ENCODE assay signal across 10 cellular contexts in genomic region chr5:141519605-141520288, GRCh38. TPM values are rescaled to one million over a fixed set of nuclear protein-coding genes. Genes with fewer than 3 reads are reported as not detected.
A peak's percentile ranks its signal among the peaks of the same experiment; 100 is the strongest.
DNase-seq lines count a peak whose midpoint lies in the region; ATAC-seq and TF ChIP-seq lines count a peak whose summit lies in the region.
"Had no signal": no experiment of that assay in that cellular context is flagged by ENCODE, and none has a peak within 500 bp of the region (broad histone marks: within the 10 kb centered on the region; RNA-seq: fewer than 3 reads in every experiment).

No MANE protein-coding gene starts in this region.

- H3K27me3 ChIP-seq in left ventricle myocardium inferior (ENCODE audit: low read depth) (no peaks in the 10 kb centered on the region), left lung (no peaks in the 10 kb centered on the region), transverse colon (no peaks in the 10 kb centered on the region)
- H3K27me3 ChIP-seq: ovary had no signal

- peaks cover 93% of the 10 kb centered on the region for H3K4me1 ChIP-seq in left ventricle myocardium inferior
- H3K4me1 ChIP-seq in left lung: peaks cover 19 to 94% of the 10 kb centered on the region in 2 donors
- H3K4me1 ChIP-seq in transverse colon: peaks cover 12 to 61% (median 22%) of the 10 kb centered on the region in 4 donors

- TF ChIP-seq CTCF in left ventricle myocardium inferior (IDR thresholded peaks at IDR 0.05; ENCODE audit: borderline replicate concordance) (no peak), left lung (IDR thresholded peaks at IDR 0.05) (no peak), transverse colon (IDR thresholded peaks at IDR 0.05) (no peak), foreskin fibroblast (IDR thresholded peaks at IDR 0.05; ENCODE audit: low read depth, low read length) (no peak)

- H3K4me3 ChIP-seq in left ventricle myocardium inferior (no peak overlapping the region), left lung (no peak overlapping the region), transverse colon (no peak overlapping the region), foreskin fibroblast (ENCODE audit: low read depth in 1 of 2, low read length in 2 of 2) (no peak overlapping the region)
- H3K4me3 ChIP-seq: ovary had no signal

- peak overlapping the region; percentile 81 for H3K27ac ChIP-seq in left ventricle myocardium inferior (replicated peaks)
- H3K27ac ChIP-seq in left lung: peak overlapping the region; percentile 60 to 62
- H3K27ac ChIP-seq in transverse colon: peak overlapping the region in 3 of 4 donors; percentile 78 to 84 (median 82)
- H3K27ac ChIP-seq: ovary had no signal

- ATAC-seq in left cardiac atrium (no peak), left lung (no peak)
- ATAC-seq in activated naive CD8-positive, alpha-beta T cell treated with anti-CD3 and anti-CD28 coated beads, Interleukin-2, amount 50 U/mL, for 24 hours: no peak

- in situ Hi-C loops in transverse colon (cut with MboI; ENCODE audit: low pct_ligation_motif_present in 1 of 4, low pct_unique_long_range_greater_than_20kb in 1 of 4, low sequenced_read_pairs in 3 of 4): no loop called here

- H3K9me3 ChIP-seq in left ventricle myocardium inferior (replicated peaks): no peaks in the 10 kb centered on the region
- H3K9me3 ChIP-seq in left lung: no peaks in the 10 kb centered on the region
- H3K9me3 ChIP-seq in transverse colon: no peaks in the 10 kb centered on the region
- H3K9me3 ChIP-seq: ovary had no signal

- 47 to 82% methylated on average over 2 of the region's 2 CpGs for WGBS in transverse colon (ENCODE audit: low coverage in 1 of 2), 2 donors

- intact Hi-C loops in left ventricle myocardium inferior (cut with micrococcal nuclease): loop anchor here (10.0 kb wide), 1 partner anchor 85 kb away; the partner anchor contains the start of gene PCDHGA12
- intact Hi-C loops in left cardiac atrium (cut with DNase I): loop anchor here (5.0 to 10.0 kb wide), 3 partner anchors 42 to 95 kb away; partner anchors contain the start of genes PCDHGA11 (in 1 of the 2) and PCDHGC3 (in 1 of the 2)
- intact Hi-C loops in left lung (cut with DNase I): loop anchor here in 1 of 2 donors (10.0 kb wide), 1 partner anchor 105 kb away; the partner anchor contains the start of genes PCDHGA10 and PCDHGB7
- intact Hi-C loops in transverse colon (cut with DNase I; ENCODE audit: low total_unique reads): loop anchor here (10.0 kb wide), 1 partner anchor 115 kb away; the partner anchor contains the start of genes PCDHGA9 and PCDHGB6

- no peaks in the 10 kb centered on the region for H3K9me3 Mint-ChIP-seq in activated naive CD8-positive, alpha-beta T cell treated with anti-CD3 and anti-CD28 coated beads, Interleukin-2, amount 50 U/mL, for 24 hours

- H3K4me3 Mint-ChIP-seq in activated naive CD8-positive, alpha-beta T cell treated with anti-CD3 and anti-CD28 coated beads, Interleukin-2, amount 50 U/mL, for 24 hours: no peak overlapping the region

- no peaks in the 10 kb centered on the region for H3K27me3 Mint-ChIP-seq in activated naive CD8-positive, alpha-beta T cell treated with anti-CD3 and anti-CD28 coated beads, Interleukin-2, amount 50 U/mL, for 24 hours

- peak overlapping the region; percentile 54 for H3K27ac Mint-ChIP-seq in activated naive CD8-positive, alpha-beta T cell treated with anti-CD3 and anti-CD28 coated beads, Interleukin-2, amount 50 U/mL, for 24 hours

- no peak for TF ChIP-seq EP300 in transverse colon (IDR thresholded peaks at IDR 0.05; ENCODE audit: low read depth)

- H3K36me3 ChIP-seq in left ventricle myocardium inferior: peaks cover 27% of the 10 kb centered on the region
- H3K36me3 ChIP-seq in left lung: peaks cover 0 to 74% of the 10 kb centered on the region in 2 donors
- peaks cover 0 to 18% (median 4%) of the 10 kb centered on the region in 4 donors for H3K36me3 ChIP-seq in transverse colon
- H3K36me3 ChIP-seq: ovary had no signal

- DNase-seq in left ventricle myocardium inferior (no peak), left cardiac atrium (no peak), left lung (no peak), transverse colon (no peak), foreskin fibroblast (no peak), NCI-H1694 (lab: John Stamatoyannopoulos, UW) (no peak)
- no peak for DNase-seq in activated naive CD8-positive, alpha-beta T cell treated with anti-CD3 and anti-CD28 coated beads, Interleukin-2, amount 50 U/mL, for 24 hours
- no peak for DNase-seq in stimulated activated CD4-positive, alpha-beta T cell treated with anti-CD3 and anti-CD28 coated beads, Interleukin-15, amount 100 ng/mL, for 24 hours
- DNase-seq: DMS53, ovary had no signal

- peaks cover 74% of the 10 kb centered on the region for H3K36me3 Mint-ChIP-seq in activated naive CD8-positive, alpha-beta T cell treated with anti-CD3 and anti-CD28 coated beads, Interleukin-2, amount 50 U/mL, for 24 hours (ENCODE audit: low read depth)

- TF ChIP-seq POLR2A in transverse colon (IDR thresholded peaks at IDR 0.05): no peak

- H3K4me1 Mint-ChIP-seq in activated naive CD8-positive, alpha-beta T cell treated with anti-CD3 and anti-CD28 coated beads, Interleukin-2, amount 50 U/mL, for 24 hours: peaks cover 50% of the 10 kb centered on the region

RNA-seq across cellular contexts. Expression of gene PCDHGC5, which starts 30.9 kb away (rescaled TPM):
- 2.9 TPM for total RNA-seq in left ventricle myocardium inferior
- 1 to 10 TPM in 1 of 2 donors, under 1 TPM in 1; 0.97 to 1.7 TPM for total RNA-seq in left cardiac atrium
- 1 to 10 TPM; 1.4 to 1.9 TPM for total RNA-seq in left lung
- 1 to 10 TPM in 2 of 4 donors, under 1 TPM in 2; 0.20 to 2.5 (median 1.0) TPM for total RNA-seq in transverse colon

RNA-seq across cellular contexts. Expression of gene PCDHGC4, which starts 34.9 kb away (rescaled TPM):
- total RNA-seq in left ventricle myocardium inferior: 1.8 TPM
- total RNA-seq in left cardiac atrium: 1 to 10 TPM; 1.4 to 1.7 TPM
- total RNA-seq in left lung: 1 to 10 TPM in 1 of 2 donors, under 1 TPM in 1; 0.79 to 2.5 TPM
- 10 to 100 TPM in 1 of 4 donors, 1 to 10 TPM in 3; 1.8 to 26.5 (median 2.7) TPM for total RNA-seq in transverse colon

RNA-seq across cellular contexts. Expression of gene PCDHGC3, which starts 44.0 kb away (rescaled TPM):
- 15.6 TPM for total RNA-seq in left ventricle myocardium inferior
- total RNA-seq in left cardiac atrium: 10 to 100 TPM; 33.7 to 39.1 TPM
- total RNA-seq in left lung: 100 to 1,000 TPM in 1 of 2 donors, 10 to 100 TPM in 1; 65.4 to 101 TPM
- 10 to 100 TPM in 3 of 4 donors, 1 to 10 TPM in 1; 6.0 to 17.0 (median 13.6) TPM for total RNA-seq in transverse colon
